Comparison of ENCODE assay signal across 9 cellular contexts in genomic region chr4:139808381-139809206, GRCh38.
DNase-seq lines count a peak whose midpoint lies in the region; ATAC-seq and TF ChIP-seq lines count a peak whose summit lies in the region.
"Had no signal": no experiment of that assay in that cellular context is flagged by ENCODE, and none has a peak within 500 bp of the region (broad histone marks: within the 10 kb centered on the region; RNA-seq: fewer than 3 reads in every experiment).

No MANE protein-coding gene starts in this region.

- no peak overlapping the region for H3K27ac ChIP-seq in caudate nucleus (ENCODE audit: low read depth, low read length)

- peak; percentile 50 to 57 for ATAC-seq in naive B cell (ENCODE audit: low read depth in 2 of 2)

- H3K4me1 ChIP-seq in Caco-2, result peaks cover 24% of the 10 kb centered on the region

- H3K4me3 Mint-ChIP-seq in Caco-2 (ENCODE audit: unreplicated experiment) (peak overlapping the region; percentile 14), naive B cell (no peak overlapping the region)
- H3K4me3 Mint-ChIP-seq: activated naive CD4-positive, alpha-beta T cell treated with anti-CD3 and anti-CD28 coated beads, Interleukin-2, amount 10 ng/mL, durations not matched to agents 7 days and 5 days had no signal

- no peaks in the 10 kb centered on the region for H3K36me3 Mint-ChIP-seq in Caco-2 (ENCODE audit: insufficient read depth, unreplicated experiment)
- H3K36me3 Mint-ChIP-seq in naive B cell, result peaks cover 7% of the 10 kb centered on the region in 2 donors

- H3K27ac Mint-ChIP-seq in Caco-2 (ENCODE audit: unreplicated experiment), result peak overlapping the region; percentile 27
- H3K27ac Mint-ChIP-seq in naive B cell, result peak overlapping the region in 5 of 6 donors; percentile 1 to 58 (median 18)

- no TSS peak for BruUV-seq in Caco-2 (replicated peaks; lab: Mats Ljungman, UMichigan)

- peaks cover 15% of the 10 kb centered on the region for H3K9me3 ChIP-seq in Caco-2

- CTCF ChIA-PET in Caco-2 (lab: Charles Lee), result interaction anchor here (1.1 kb wide), 1 partner anchor 74 kb away, joined by 3 read pairs; no protein-coding TSS in a partner anchor
- CTCF ChIA-PET in GM10248 (lab: Yijun Ruan, JAX), result interaction anchor here (0.8 to 0.9 kb wide), 2 partner anchors 27 to 205 kb away, joined by 3 to 4 read pairs; no protein-coding TSS in a partner anchor

- no peak overlapping the region for H3K4me3 ChIP-seq in Caco-2 (ENCODE audit: low read depth, low read length)

- H3K4me1 Mint-ChIP-seq in Caco-2 (ENCODE audit: low read depth, unreplicated experiment) (peaks cover 28% of the 10 kb centered on the region), naive B cell (peaks cover 8 to 16% (median 13%) of the 10 kb centered on the region in 3 donors)

- H3K27me3 Mint-ChIP-seq in Caco-2 (ENCODE audit: insufficient read depth, unreplicated experiment), result no peaks in the 10 kb centered on the region
- peaks cover 0 to 8% (median 5%) of the 10 kb centered on the region in 3 donors for H3K27me3 Mint-ChIP-seq in naive B cell

- no peak for TF ChIP-seq CTCF in Caco-2 (IDR thresholded peaks at IDR 0.05; ENCODE audit: insufficient read depth in 1 of 2, low read depth in 1 of 2, low read length in 1 of 2, severe bottlenecking in 1 of 2, unreplicated experiment in 1 of 2)
- no peak for TF ChIP-seq CTCF in GM10248 (IDR thresholded peaks at IDR 0.05; ENCODE audit: control extremely low read depth, extremely low read depth, low read depth, missing control alignments)

- no peaks in the 10 kb centered on the region for H3K27me3 ChIP-seq in Caco-2 (replicated peaks; ENCODE audit: control insufficient read depth, insufficient read depth, low read length)

- intact Hi-C loops in Caco-2 (cut with micrococcal nuclease; ENCODE audit: unreplicated experiment), result loop anchor here (1.0 to 5.0 kb wide), 2 partner anchors 34 to 45 kb away; no protein-coding TSS in a partner anchor

- POLR2A ChIA-PET in Caco-2 (lab: Charles Lee) (interaction anchor here (0.6 to 0.7 kb wide), 3 partner anchors 48 to 156 kb away, joined by 3 to 5 read pairs (median 3); no protein-coding TSS in a partner anchor), GM10248 (lab: Yijun Ruan, JAX) (no interaction called here)

- DNase-seq in Caco-2, result peak; percentile 59 to 66
- peak; percentile 83 for DNase-seq in NCI-H1092 treated with DMSO at 0.1 percent for 48 hours (lab: John Stamatoyannopoulos, UW)
- peak; percentile 59 for DNase-seq in dermis blood vessel endothelial cell
- no peak for DNase-seq in naive B cell
- no peak for DNase-seq in GM10248 (ENCODE audit: extremely low spot score)
- DNase-seq in NCI-H1694 treated with DMSO at 0.1 percent for 48 hours (lab: John Stamatoyannopoulos, UW), result no peak
- DNase-seq in caudate nucleus (lab: John Stamatoyannopoulos, UW), result no peak
- DNase-seq in cerebellar nuclear complex (lab: John Stamatoyannopoulos, UW), result no peak
- DNase-seq: activated naive CD4-positive, alpha-beta T cell treated with anti-CD3 and anti-CD28 coated beads, Interleukin-2, amount 10 ng/mL, durations not matched to agents 7 days and 5 days had no signal

- H3K9me3 Mint-ChIP-seq in Caco-2 (ENCODE audit: unreplicated experiment), result no peaks in the 10 kb centered on the region
- peaks cover 0 to 11% (median 3%) of the 10 kb centered on the region in 7 donors for H3K9me3 Mint-ChIP-seq in naive B cell
- H3K9me3 Mint-ChIP-seq: activated naive CD4-positive, alpha-beta T cell treated with anti-CD3 and anti-CD28 coated beads, Interleukin-2, amount 10 ng/mL, durations not matched to agents 7 days and 5 days had no signal

- no peaks in the 10 kb centered on the region for H3K36me3 ChIP-seq in Caco-2 (ENCODE audit: control insufficient read depth, insufficient read depth, low read length)

Comparison
In these comparisons a context has a peak if more than half of its experiments do, and no peak if none do; other contexts are left out.
1. DNase-seq: peak in Caco-2 (2 of 2), NCI-H1092 treated with DMSO at 0.1 percent for 48 hours (single experiment) and dermis blood vessel endothelial cell (single experiment); none in naive B cell (single experiment), GM10248 (single experiment), NCI-H1694 treated with DMSO at 0.1 percent for 48 hours (single experiment), caudate nucleus (0 of 61) and cerebellar nuclear complex (0 of 2).